In the genomic region with DNA sequence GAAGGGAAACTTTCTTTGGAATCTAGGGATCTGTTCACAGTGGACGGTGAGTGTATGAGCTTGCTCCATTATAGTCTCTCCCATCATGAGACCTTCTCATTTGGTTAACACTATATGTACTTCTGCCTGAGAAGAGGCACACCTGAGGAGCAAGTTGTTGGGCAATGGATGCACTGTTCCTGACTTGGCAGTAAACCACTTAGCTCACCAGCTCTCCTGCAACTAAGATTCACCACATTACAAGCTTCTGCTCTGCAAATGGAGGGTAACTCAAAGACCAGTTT, we compare ENCODE assay signal across 9 cellular contexts. TPM values are rescaled to one million over a fixed set of nuclear protein-coding genes. Genes with fewer than 3 reads are reported as not detected.
DNase-seq lines count a peak whose midpoint lies in the region; ATAC-seq and TF ChIP-seq lines count a peak whose summit lies in the region.
"Had no signal": no experiment of that assay in that cellular context is flagged by ENCODE, and none has a peak within 500 bp of the region (broad histone marks: within the 10 kb centered on the region; RNA-seq: fewer than 3 reads in every experiment).

No MANE protein-coding gene starts in this region.

- H2AFZ ChIP-seq in GM23248, result no peak overlapping the region

- POLR2A ChIA-PET in T-cell (lab: Charles Lee), result interaction anchor here in 1 of 2 donors (0.7 to 2.2 kb wide), 4 partner anchors 9 to 30 kb away, joined by 3 to 7 read pairs (median 5); no protein-coding TSS in a partner anchor

- H3K4me1 Mint-ChIP-seq in T-cell (peaks cover 52 to 60% (median 57%) of the 10 kb centered on the region in 3 donors), glutamatergic neuron (ENCODE audit: low read depth, unreplicated experiment) (peaks cover 25% of the 10 kb centered on the region)

- H3K4me3 Mint-ChIP-seq in T-cell, result peak overlapping the region; percentile 84 to 93 (median 90)
- no peak overlapping the region for H3K4me3 Mint-ChIP-seq in glutamatergic neuron (ENCODE audit: unreplicated experiment)

- peaks cover 18% of the 10 kb centered on the region for H3F3A ChIP-seq in GM23248 (ENCODE audit: insufficient read depth)

- H4K20me1 ChIP-seq in GM23248 (ENCODE audit: insufficient read depth), result peaks cover 4% of the 10 kb centered on the region; the same call in 1 of the 2 replicates

- H3K27me3 Mint-ChIP-seq in T-cell (no peaks in the 10 kb centered on the region), glutamatergic neuron (ENCODE audit: unreplicated experiment) (peaks cover 7% of the 10 kb centered on the region)

- peaks cover 38% of the 10 kb centered on the region for H3K4me1 ChIP-seq in GM23248 (ENCODE audit: insufficient read depth)
- peaks cover 0 to 67% of the 10 kb centered on the region in 2 donors for H3K4me1 ChIP-seq in right atrium auricular region
- peaks cover 34 to 80% (median 73%) of the 10 kb centered on the region in 6 donors for H3K4me1 ChIP-seq in spleen

- peaks cover 98% of the 10 kb centered on the region for H3K79me2 ChIP-seq in GM23248 (ENCODE audit: insufficient read depth)

- H3K36me3 ChIP-seq in GM23248 (ENCODE audit: low read depth) (no peaks in the 10 kb centered on the region), right atrium auricular region (no peaks in the 10 kb centered on the region), spleen (peaks cover 0 to 8% (median 0%) of the 10 kb centered on the region in 6 donors)

- no peak for TF ChIP-seq POLR2A in spleen (IDR thresholded peaks at IDR 0.05)

- TF ChIP-seq CTCF in right atrium auricular region (IDR thresholded peaks at IDR 0.05) (no peak), spleen (IDR thresholded peaks at IDR 0.05 in 8 of 11, conservative IDR thresholded peaks at IDR 0.05 in 3 of 11) (no peak), glutamatergic neuron (IDR thresholded peaks at IDR 0.05; ENCODE audit: partially characterized antibody, unreplicated experiment) (no peak), omental fat pad (IDR thresholded peaks at IDR 0.05) (no peak)

- H3K9me3 ChIP-seq in GM23248 (ENCODE audit: low read depth) (no peaks in the 10 kb centered on the region), right atrium auricular region (no peaks in the 10 kb centered on the region), spleen (no peaks in the 10 kb centered on the region)

- in situ Hi-C loops in GM23248 (cut with MboI), result no loop called here

- H3K36me3 Mint-ChIP-seq in T-cell, result peaks cover 10% of the 10 kb centered on the region
- no peaks in the 10 kb centered on the region for H3K36me3 Mint-ChIP-seq in glutamatergic neuron (ENCODE audit: unreplicated experiment)

- DNase-seq in GM23248 (no peak), T-cell (no peak), right atrium auricular region (ENCODE audit: low spot score) (no peak), spleen (no peak), glutamatergic neuron (no peak), omental fat pad (ENCODE audit: low spot score) (no peak)
- DNase-seq: activated CD4-positive, alpha-beta T cell treated with anti-CD3 and anti-CD28 coated beads for 1 hour had no signal

- H3K27me3 ChIP-seq in GM23248 (replicated peaks; ENCODE audit: insufficient read depth), result no peaks in the 10 kb centered on the region
- no peaks in the 10 kb centered on the region for H3K27me3 ChIP-seq in right atrium auricular region
- no peaks in the 10 kb centered on the region for H3K27me3 ChIP-seq in spleen (replicated peaks in 1 of 7)

- H3K9me3 Mint-ChIP-seq in T-cell, result no peaks in the 10 kb centered on the region
- peaks cover 4% of the 10 kb centered on the region for H3K9me3 Mint-ChIP-seq in glutamatergic neuron (ENCODE audit: unreplicated experiment)

- CTCF ChIA-PET in T-cell (lab: Charles Lee), result interaction anchor here (0.8 to 7.1 kb wide), 7 partner anchors 8 to 227 kb away, joined by 3 to 71 read pairs (median 8); no protein-coding TSS in a partner anchor

- H3K27ac ChIP-seq in GM23248 (peak overlapping the region; percentile 55; the same call in 1 of the 2 replicates), right atrium auricular region (peak overlapping the region; percentile 80 to 87), spleen (peak overlapping the region; percentile 74 to 89 (median 88))

- 92 to 94% methylated on average over 1 of the region's 1 CpG for WGBS in GM23248 (ENCODE audit: low coverage in 1 of 2, low lambda C conversion rate in 2 of 2, missing lambda C conversion rate in 2 of 2), 2 experiments
- WGBS in spleen, 5 donors, result 53 to 72% (median 62%) methylated on average over 1 of the region's 1 CpG

- ATAC-seq in T-cell (replicated peaks in 1 of 4) (peak in 2 of 4 experiments; percentile 4 to 25), HG02884 (IDR thresholded peaks at IDR 0.05; ENCODE audit: unreplicated experiment) (no peak), GM21737 (IDR thresholded peaks at IDR 0.05; ENCODE audit: unreplicated experiment) (no peak), omental fat pad (ENCODE audit: low FRiP score) (no peak)

- intact Hi-C loops in spleen (cut with DNase I; ENCODE audit: low total_unique reads), result no loop called here

- no peaks in the 10 kb centered on the region for H3K9me2 ChIP-seq in GM23248 (ENCODE audit: insufficient read depth)

- no peak overlapping the region for H3K4me2 ChIP-seq in GM23248 (ENCODE audit: unreplicated experiment)

- H3K9ac ChIP-seq in GM23248, result no peak overlapping the region

- H3K4me3 ChIP-seq in GM23248 (no peak overlapping the region), right atrium auricular region (peak overlapping the region; percentile 13 to 32), spleen (peak overlapping the region in 2 of 8 donors; percentile 40 to 67)

- H3K27ac Mint-ChIP-seq in T-cell (peak overlapping the region; percentile 95), glutamatergic neuron (ENCODE audit: unreplicated experiment) (no peak overlapping the region)

RNA-seq across cellular contexts. Expression of a gene that starts 10.2 kb away (rescaled TPM):
- 171 and 177 TPM in 2 replicates for total RNA-seq in GM23248 (2014; rRNA removed; shearing (Covaris generic))
- polyA plus RNA-seq in GM23248 (2016; fragmentation: Nextera tagmentation; extraction: Ambion mirVana) (47.6 and 55.1 TPM in 2 replicates), spleen (10 to 100 TPM; 50.8 to 77.9 (median 72.9) TPM)
- total RNA-seq in T-cell (100 to 1,000 TPM; 232 to 596 (median 258) TPM), right atrium auricular region (100 to 1,000 TPM; 273 to 278 TPM), spleen (100 to 1,000 TPM; 363 to 641 (median 446) TPM), glutamatergic neuron (ENCODE audit: unreplicated experiment) (657 TPM), omental fat pad (100 to 1,000 TPM; 230 to 378 (median 300) TPM)
